Comparison of ENCODE assay signal across 8 cellular contexts in the genomic region with DNA sequence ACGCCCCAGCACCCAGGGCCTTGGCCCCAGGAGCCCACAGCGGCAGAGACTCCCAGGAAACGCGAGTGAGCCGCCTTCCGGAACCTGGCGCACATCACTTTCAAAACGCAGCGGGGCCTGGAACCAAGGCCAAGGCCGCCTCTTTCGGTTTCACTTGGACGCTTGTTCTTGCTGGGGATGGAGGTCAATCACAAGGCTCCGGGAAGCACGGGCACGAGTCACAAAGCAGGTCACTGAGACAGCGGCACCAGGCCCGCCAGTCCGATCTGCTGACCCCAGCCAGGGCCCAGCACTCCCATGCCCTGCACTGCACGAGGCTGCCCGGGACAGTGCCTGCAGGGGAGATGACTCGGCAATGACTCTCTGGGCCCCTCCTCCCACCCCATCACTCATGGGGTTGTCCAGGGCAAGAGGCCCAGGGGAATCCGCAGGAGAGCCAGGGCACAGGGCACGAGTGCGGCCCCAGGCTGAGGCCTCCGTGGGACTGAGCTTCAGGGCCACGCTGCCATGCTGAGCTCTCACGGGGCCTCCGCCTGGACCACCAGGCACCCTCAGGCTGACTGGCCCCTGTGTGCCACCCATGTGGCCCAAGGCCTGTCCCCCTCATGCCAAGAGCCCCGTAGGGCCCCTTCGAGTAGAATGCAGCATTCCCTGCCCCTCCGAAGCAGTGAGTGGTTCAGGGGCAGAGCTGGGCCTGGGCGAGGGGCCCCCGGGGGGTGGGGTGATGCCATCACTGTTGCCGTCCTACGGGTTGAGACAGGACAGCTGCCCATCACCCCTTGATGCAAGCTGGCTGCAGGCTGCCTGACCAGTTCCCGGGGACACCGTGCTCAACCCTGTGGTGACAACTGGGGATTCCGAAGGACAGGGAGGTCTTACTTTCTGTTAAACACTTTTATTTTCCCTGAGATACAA. TPM values are rescaled to one million over a fixed set of nuclear protein-coding genes. Genes with fewer than 3 reads are reported as not detected.
A peak's percentile ranks its signal among the peaks of the same experiment; 100 is the strongest.
DNase-seq lines count a peak whose midpoint lies in the region; ATAC-seq and TF ChIP-seq lines count a peak whose summit lies in the region.

No MANE protein-coding gene starts in this region.

- DNase-seq in AG10803 (ENCODE audit: low read depth) (peak; percentile 46), NT2/D1 (ENCODE audit: low read depth, low spot score) (no peak), epithelial cell of prostate (ENCODE audit: low read depth, low spot score) (no peak), neuronal stem cell (ENCODE audit: low spot score) (no peak), NCI-H69 (lab: John Stamatoyannopoulos, UW) (no peak)
- no peak for DNase-seq in naive thymus-derived CD4-positive, alpha-beta T cell
- no peak for DNase-seq in effector CD8-positive, alpha-beta T cell (lab: John Stamatoyannopoulos, UW)

- H3K36me3 ChIP-seq in NT2/D1 (ENCODE audit: insufficient read depth, insufficient read length, low read length), result peaks cover 67% of the 10 kb centered on the region
- peaks cover 9 to 22% of the 10 kb centered on the region in 2 donors for H3K36me3 ChIP-seq in neuronal stem cell (replicated peaks in 1 of 2; ENCODE audit: control insufficient read depth in 2 of 2, insufficient read depth in 2 of 2, low read length in 2 of 2)
- H3K36me3 ChIP-seq in naive thymus-derived CD4-positive, alpha-beta T cell (ENCODE audit: control insufficient read depth in 2 of 3, insufficient read depth in 3 of 3, low read length in 3 of 3), result peaks cover 0 to 28% (median 0%) of the 10 kb centered on the region in 3 experiments

- no peaks in the 10 kb centered on the region for H3K27me3 ChIP-seq in NT2/D1 (ENCODE audit: insufficient read depth, insufficient read length)
- no peaks in the 10 kb centered on the region for H3K27me3 ChIP-seq in neuronal stem cell (ENCODE audit: control insufficient read depth in 3 of 3, insufficient read depth in 3 of 3, low read depth in 1 of 3, low read length in 3 of 3)
- H3K27me3 ChIP-seq in naive thymus-derived CD4-positive, alpha-beta T cell (ENCODE audit: control insufficient read depth in 2 of 2, insufficient read depth in 2 of 2, low read length in 2 of 2), result no peaks in the 10 kb centered on the region

- peaks cover 6 to 12% (median 9%) of the 10 kb centered on the region in 5 donors for H3K36me3 Mint-ChIP-seq in naive thymus-derived CD4-positive, alpha-beta T cell

- H3K27ac ChIP-seq in epithelial cell of prostate (peak overlapping the region; percentile 77), neuronal stem cell (replicated peaks; ENCODE audit: low read length) (no peak overlapping the region)
- no peak overlapping the region for H3K27ac ChIP-seq in naive thymus-derived CD4-positive, alpha-beta T cell (ENCODE audit: low read depth, low read length)

- ATAC-seq in naive thymus-derived CD4-positive, alpha-beta T cell, result no peak
- no peak for ATAC-seq in HG02763 (IDR thresholded peaks at IDR 0.05; ENCODE audit: unreplicated experiment)

- no peak overlapping the region for H3K18ac ChIP-seq in neuronal stem cell (ENCODE audit: low read length)

- H3K23ac ChIP-seq in neuronal stem cell (ENCODE audit: low read depth, low read length, poor library complexity), result peak overlapping the region; percentile 65

- H3K4me3 ChIP-seq in AG10803 (ENCODE audit: low read length), result no peak overlapping the region
- H3K4me3 ChIP-seq in NT2/D1 (ENCODE audit: insufficient read length, low read depth), result no peak overlapping the region
- H3K4me3 ChIP-seq in neuronal stem cell (ENCODE audit: low read length in 2 of 2), result no peak overlapping the region
- H3K4me3 ChIP-seq in naive thymus-derived CD4-positive, alpha-beta T cell (ENCODE audit: low read length), result no peak overlapping the region

- H3K79me1 ChIP-seq in neuronal stem cell (ENCODE audit: low read depth, low read length), result peaks cover 34% of the 10 kb centered on the region

- no peak overlapping the region for H2BK120ac ChIP-seq in neuronal stem cell (ENCODE audit: low read depth, low read length)

- no peak overlapping the region for H4K91ac ChIP-seq in neuronal stem cell (ENCODE audit: low read depth, low read length, poor library complexity)

- H3K4ac ChIP-seq in neuronal stem cell (ENCODE audit: low read length), result no peak overlapping the region

- peak overlapping the region in 2 of 10 donors; percentile 61 to 80 for H3K4me3 Mint-ChIP-seq in naive thymus-derived CD4-positive, alpha-beta T cell

- peak overlapping the region; percentile 70 for H3K9ac ChIP-seq in NT2/D1 (ENCODE audit: insufficient read length, low read depth)
- H3K9ac ChIP-seq in neuronal stem cell (ENCODE audit: low read depth, low read length, poor library complexity), result no peak overlapping the region

- no peaks in the 10 kb centered on the region for H3K27me3 Mint-ChIP-seq in naive thymus-derived CD4-positive, alpha-beta T cell

- H4K8ac ChIP-seq in neuronal stem cell (ENCODE audit: low read depth, low read length), result no peak overlapping the region

- H3K9me3 ChIP-seq in NT2/D1 (ENCODE audit: insufficient read depth, low read length), result no peaks in the 10 kb centered on the region
- peaks cover 3 to 13% of the 10 kb centered on the region in 2 donors for H3K9me3 ChIP-seq in neuronal stem cell (replicated peaks in 1 of 2; ENCODE audit: control insufficient read depth in 2 of 2, insufficient read depth in 1 of 2, low read depth in 1 of 2, low read length in 2 of 2)
- H3K9me3 ChIP-seq in naive thymus-derived CD4-positive, alpha-beta T cell (ENCODE audit: control insufficient read depth in 2 of 3, low read length in 3 of 3), result no peaks in the 10 kb centered on the region

- H3K27ac Mint-ChIP-seq in naive thymus-derived CD4-positive, alpha-beta T cell, result peak overlapping the region in 2 of 9 donors; percentile 46 to 68

- H3K9me3 Mint-ChIP-seq in naive thymus-derived CD4-positive, alpha-beta T cell, result peaks cover 0 to 3% (median 0%) of the 10 kb centered on the region in 11 donors

- intact Hi-C loops in naive thymus-derived CD4-positive, alpha-beta T cell (cut with micrococcal nuclease), result no loop called here

- H2BK5ac ChIP-seq in neuronal stem cell (ENCODE audit: low read length), result no peak overlapping the region

- no peak overlapping the region for H2AK5ac ChIP-seq in neuronal stem cell (ENCODE audit: low read depth, low read length)

- no peak overlapping the region for H2BK12ac ChIP-seq in neuronal stem cell (ENCODE audit: low read length)

- no peak overlapping the region for H2BK15ac ChIP-seq in neuronal stem cell (ENCODE audit: low read length)

- CTCF ChIA-PET in naive thymus-derived CD4-positive, alpha-beta T cell (lab: Charles Lee), result no interaction called here

- no CpG with 5 or more reads among the region's 38 CpGs for WGBS in neuronal stem cell (ENCODE audit: extremely low coverage in 2 of 2, insufficient read length in 2 of 2, insufficient replicate concordance in 1 of 2), 2 donors

- no peak overlapping the region for H2AFZ ChIP-seq in neuronal stem cell (ENCODE audit: low read length)

- H3K4me2 ChIP-seq in neuronal stem cell (ENCODE audit: insufficient read depth, low read length, poor library complexity, severe bottlenecking), result no peak overlapping the region

- H3K4me1 Mint-ChIP-seq in naive thymus-derived CD4-positive, alpha-beta T cell, result peaks cover 16 to 31% (median 25%) of the 10 kb centered on the region in 7 donors

- H3K14ac ChIP-seq in neuronal stem cell (ENCODE audit: low read length), result no peak overlapping the region

- TF ChIP-seq CTCF in AG10803 (conservative IDR thresholded peaks at IDR 0.05; ENCODE audit: low read length), result no peak

- POLR2A ChIA-PET in naive thymus-derived CD4-positive, alpha-beta T cell (lab: Charles Lee), result no interaction called here

- H3K4me1 ChIP-seq in NT2/D1 (ENCODE audit: insufficient read depth, insufficient read length), result peaks cover 57% of the 10 kb centered on the region
- H3K4me1 ChIP-seq in neuronal stem cell (ENCODE audit: control insufficient read depth in 2 of 2, insufficient read depth in 1 of 2, low read depth in 1 of 2, low read length in 2 of 2), result peaks cover 15 to 19% of the 10 kb centered on the region in 2 donors
- H3K4me1 ChIP-seq in naive thymus-derived CD4-positive, alpha-beta T cell (ENCODE audit: control insufficient read depth in 2 of 2, insufficient read depth in 2 of 2, low read length in 2 of 2), result peaks cover 3 to 13% of the 10 kb centered on the region in 2 donors

RNA-seq across cellular contexts. Expression of a gene that starts 4.9 kb away (rescaled TPM):
- 13.3 TPM for polyA plus RNA-seq in neuronal stem cell (2013, experiment 1 of 2)
- polyA plus RNA-seq in neuronal stem cell (2013, experiment 2 of 2), result 13.9 TPM
- 100 to 1,000 TPM in 3 of 5 experiments, 10 to 100 TPM in 2; 88.6 to 137 (median 104) TPM for total RNA-seq in naive thymus-derived CD4-positive, alpha-beta T cell
- polyA plus RNA-seq in naive thymus-derived CD4-positive, alpha-beta T cell, result 1 to 10 TPM; 1.7 to 2.6 TPM

RNA-seq across cellular contexts. Expression of a gene that starts 36.4 kb away (rescaled TPM):
- polyA plus RNA-seq in neuronal stem cell (2013, experiment 1 of 2), result 35.0 TPM
- polyA plus RNA-seq in neuronal stem cell (2013, experiment 2 of 2), result 34.0 TPM
- total RNA-seq in naive thymus-derived CD4-positive, alpha-beta T cell, result 10 to 100 TPM; 67.7 to 91.3 (median 71.6) TPM
- polyA plus RNA-seq in naive thymus-derived CD4-positive, alpha-beta T cell, result 10 to 100 TPM; 13.9 to 28.9 TPM
